ENCODE assay signal across 8 cellular contexts in the genomic region with DNA sequence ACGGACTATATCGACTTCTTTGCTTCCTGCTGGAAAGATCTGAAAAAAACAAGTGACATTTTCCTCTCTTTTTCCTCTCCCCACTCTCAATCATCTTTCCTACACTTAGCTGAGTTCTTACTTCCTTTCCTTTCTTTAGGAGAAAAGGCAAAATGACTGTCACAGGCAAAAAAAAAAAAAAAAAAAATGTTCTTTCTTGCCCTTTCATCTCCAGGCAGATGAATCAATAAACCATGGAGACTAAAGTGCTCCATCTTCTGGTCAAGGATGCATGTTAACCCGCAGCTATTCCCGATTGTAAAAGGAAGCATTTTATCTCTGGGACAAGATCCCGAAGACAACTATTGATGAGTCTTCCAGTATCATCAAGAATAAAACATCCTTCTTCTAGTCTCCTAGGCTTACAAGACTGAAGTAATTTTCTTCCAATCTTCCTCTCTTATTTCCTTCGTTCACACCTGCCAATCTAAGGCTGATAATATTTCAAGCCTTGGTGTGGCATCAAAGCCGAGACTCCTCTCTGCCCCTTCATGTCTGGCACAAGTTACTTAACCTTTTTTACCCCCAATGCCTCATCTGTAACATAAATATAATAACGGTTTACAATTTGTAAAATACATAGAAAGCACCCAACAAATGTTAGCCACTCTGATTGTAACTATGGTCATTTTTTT.
DNase-seq lines count a peak whose midpoint lies in the region; ATAC-seq and TF ChIP-seq lines count a peak whose summit lies in the region.

No MANE protein-coding gene starts in this region.

- intact Hi-C loops in prostate gland (cut with DNase I): no loop called here

- no peak overlapping the region for H3K18ac ChIP-seq in mesenchymal stem cell (ENCODE audit: low read depth in 1 of 2, low read length in 2 of 2)

- no peak overlapping the region for H3K14ac ChIP-seq in mesenchymal stem cell (ENCODE audit: low read length in 2 of 2)

- no peak overlapping the region for H4K8ac ChIP-seq in mesenchymal stem cell (ENCODE audit: low read length)

- 63% methylated on average over 7 of the region's 8 CpGs for WGBS in mesenchymal stem cell
- WGBS in prostate gland: 43% methylated on average over 8 of the region's 8 CpGs

- peaks cover 2% of the 10 kb centered on the region for H3K4me1 ChIP-seq in mesenchymal stem cell (ENCODE audit: control insufficient read depth, insufficient read depth, low read depth, low read length)
- no peaks in the 10 kb centered on the region for H3K4me1 ChIP-seq in prostate gland (replicated peaks)

- H3K27ac ChIP-seq in mesenchymal stem cell (ENCODE audit: low read length, poor library complexity, severe bottlenecking) (no peak overlapping the region), prostate gland (no peak overlapping the region)

- H3K23ac ChIP-seq in mesenchymal stem cell (ENCODE audit: low read length in 2 of 2): no peak overlapping the region

- H3K36me3 ChIP-seq in mesenchymal stem cell (ENCODE audit: control insufficient read depth in 1 of 2, insufficient read depth in 2 of 2, low read depth in 1 of 2, low read length in 2 of 2) (no peaks in the 10 kb centered on the region), prostate gland (no peaks in the 10 kb centered on the region)

- no peak overlapping the region for H2BK15ac ChIP-seq in mesenchymal stem cell (ENCODE audit: low read depth, poor library complexity, severe bottlenecking)

- H3K27ac Mint-ChIP-seq in stimulated activated naive CD8-positive, alpha-beta T cell treated with anti-CD3 and anti-CD28 coated beads, Interleukin-15, Interleukin-2, amounts not matched to agents 100 ng/mL and 50 ng/mL, for 24 hours: peak overlapping the region; percentile 84
- H3K27ac Mint-ChIP-seq in stimulated activated naive CD8-positive, alpha-beta T cell treated with anti-CD3 and anti-CD28 coated beads, Interleukin-15, amount 100 ng/mL, for 72 hours: peak overlapping the region in 1 of 2 donors; percentile 94
- H3K27ac Mint-ChIP-seq in central memory CD8-positive, alpha-beta T cell (ENCODE audit: low read depth): peak overlapping the region; percentile 87
- H3K27ac Mint-ChIP-seq in mesothelial cell of epicardium: no peak overlapping the region

- no peaks in the 10 kb centered on the region for H3K79me1 ChIP-seq in mesenchymal stem cell (replicated peaks; ENCODE audit: low read length, poor library complexity, severe bottlenecking)

- H4K91ac ChIP-seq in mesenchymal stem cell (ENCODE audit: low read length): no peak overlapping the region

- H2BK12ac ChIP-seq in mesenchymal stem cell (ENCODE audit: low read length in 2 of 2): no peak overlapping the region

- H3K4ac ChIP-seq in mesenchymal stem cell (ENCODE audit: low read depth in 1 of 2, low read length in 2 of 2): peak overlapping the region in 1 of 2 experiments; percentile 7

- peak overlapping the region; percentile 74 for H3K4me3 Mint-ChIP-seq in stimulated activated naive CD8-positive, alpha-beta T cell treated with anti-CD3 and anti-CD28 coated beads, Interleukin-15, Interleukin-2, amounts not matched to agents 100 ng/mL and 50 ng/mL, for 24 hours
- peak overlapping the region in 1 of 2 donors; percentile 77 for H3K4me3 Mint-ChIP-seq in stimulated activated naive CD8-positive, alpha-beta T cell treated with anti-CD3 and anti-CD28 coated beads, Interleukin-15, amount 100 ng/mL, for 72 hours
- H3K4me3 Mint-ChIP-seq in central memory CD8-positive, alpha-beta T cell: peak overlapping the region; percentile 27
- H3K4me3 Mint-ChIP-seq in mesothelial cell of epicardium: no peak overlapping the region

- H3K4me1 Mint-ChIP-seq in stimulated activated naive CD8-positive, alpha-beta T cell treated with anti-CD3 and anti-CD28 coated beads, Interleukin-15, Interleukin-2, amounts not matched to agents 100 ng/mL and 50 ng/mL, for 24 hours (ENCODE audit: low read depth): peaks cover 20% of the 10 kb centered on the region
- H3K4me1 Mint-ChIP-seq in stimulated activated naive CD8-positive, alpha-beta T cell treated with anti-CD3 and anti-CD28 coated beads, Interleukin-15, amount 100 ng/mL, for 72 hours: peaks cover 10% of the 10 kb centered on the region
- H3K4me1 Mint-ChIP-seq in central memory CD8-positive, alpha-beta T cell: peaks cover 12% of the 10 kb centered on the region
- H3K4me1 Mint-ChIP-seq in mesothelial cell of epicardium: peaks cover 7% of the 10 kb centered on the region

- H2BK5ac ChIP-seq in mesenchymal stem cell (ENCODE audit: low read depth, low read length, poor library complexity, severe bottlenecking): no peak overlapping the region

- TF ChIP-seq POLR2A in prostate gland (IDR thresholded peaks at IDR 0.05): no peak

- H3K36me3 Mint-ChIP-seq in stimulated activated naive CD8-positive, alpha-beta T cell treated with anti-CD3 and anti-CD28 coated beads, Interleukin-15, Interleukin-2, amounts not matched to agents 100 ng/mL and 50 ng/mL, for 24 hours (ENCODE audit: low read depth): no peaks in the 10 kb centered on the region
- H3K36me3 Mint-ChIP-seq in central memory CD8-positive, alpha-beta T cell (ENCODE audit: insufficient read depth): no peaks in the 10 kb centered on the region
- H3K36me3 Mint-ChIP-seq in mesothelial cell of epicardium: peaks cover 2% of the 10 kb centered on the region

- H3K9ac ChIP-seq in mesenchymal stem cell (ENCODE audit: low read length): peak overlapping the region; percentile 46

- H3K9me3 Mint-ChIP-seq in stimulated activated naive CD8-positive, alpha-beta T cell treated with anti-CD3 and anti-CD28 coated beads, Interleukin-15, Interleukin-2, amounts not matched to agents 100 ng/mL and 50 ng/mL, for 24 hours: peaks cover 4% of the 10 kb centered on the region
- H3K9me3 Mint-ChIP-seq in stimulated activated naive CD8-positive, alpha-beta T cell treated with anti-CD3 and anti-CD28 coated beads, Interleukin-15, amount 100 ng/mL, for 72 hours: no peaks in the 10 kb centered on the region
- no peaks in the 10 kb centered on the region for H3K9me3 Mint-ChIP-seq in central memory CD8-positive, alpha-beta T cell
- H3K9me3 Mint-ChIP-seq in mesothelial cell of epicardium: peaks cover 5% of the 10 kb centered on the region

- H3K27me3 ChIP-seq in mesenchymal stem cell (ENCODE audit: control insufficient read depth in 1 of 2, insufficient read depth in 1 of 2, low read length in 2 of 2) (no peaks in the 10 kb centered on the region), prostate gland (replicated peaks; ENCODE audit: insufficient read depth) (no peaks in the 10 kb centered on the region)

- no peak for DNase-seq in stimulated activated naive CD8-positive, alpha-beta T cell treated with anti-CD3 and anti-CD28 coated beads, Interleukin-15, amount 100 ng/mL, for 72 hours
- peak; percentile 40 for DNase-seq in NCI-H446 treated with DMSO at 0.1 percent for 48 hours (lab: John Stamatoyannopoulos, UW)
- no peak for DNase-seq in central memory CD8-positive, alpha-beta T cell (ENCODE audit: low spot score in 2 of 2)
- DNase-seq in mesenchymal stem cell: peak; percentile 73
- no peak for DNase-seq in prostate gland (ENCODE audit: low spot score)
- no peak for DNase-seq in mesothelial cell of epicardium (ENCODE audit: low spot score in 2 of 2, unreplicated experiment in 2 of 2)

- no peak overlapping the region for H2AK5ac ChIP-seq in mesenchymal stem cell (ENCODE audit: low read length, severe bottlenecking)

- H2BK120ac ChIP-seq in mesenchymal stem cell (ENCODE audit: low read depth, low read length): no peak overlapping the region

- H3K9me3 ChIP-seq in mesenchymal stem cell (ENCODE audit: control insufficient read depth, low read length) (no peaks in the 10 kb centered on the region), prostate gland (no peaks in the 10 kb centered on the region)

- H3K4me2 ChIP-seq in mesenchymal stem cell (ENCODE audit: low read length, poor library complexity, severe bottlenecking): no peak overlapping the region

- TF ChIP-seq CTCF in prostate gland (IDR thresholded peaks at IDR 0.05) (peak in 2 of 4 experiments; percentile 37 to 44), mesothelial cell of epicardium (IDR thresholded peaks at IDR 0.05; ENCODE audit: unreplicated experiment) (no peak)

- H2AFZ ChIP-seq in mesenchymal stem cell (ENCODE audit: low read depth, low read length): no peak overlapping the region

- no peak overlapping the region for H3K4me3 ChIP-seq in mesenchymal stem cell (ENCODE audit: insufficient read depth in 1 of 2, low read depth in 1 of 2, low read length in 2 of 2)
- H3K4me3 ChIP-seq in prostate gland: no peak overlapping the region

- no peaks in the 10 kb centered on the region for H3K27me3 Mint-ChIP-seq in stimulated activated naive CD8-positive, alpha-beta T cell treated with anti-CD3 and anti-CD28 coated beads, Interleukin-15, Interleukin-2, amounts not matched to agents 100 ng/mL and 50 ng/mL, for 24 hours
- H3K27me3 Mint-ChIP-seq in stimulated activated naive CD8-positive, alpha-beta T cell treated with anti-CD3 and anti-CD28 coated beads, Interleukin-15, amount 100 ng/mL, for 72 hours: no peaks in the 10 kb centered on the region
- H3K27me3 Mint-ChIP-seq in central memory CD8-positive, alpha-beta T cell: no peaks in the 10 kb centered on the region
- H3K27me3 Mint-ChIP-seq in mesothelial cell of epicardium (ENCODE audit: low read depth): no peaks in the 10 kb centered on the region

- ATAC-seq in stimulated activated naive CD8-positive, alpha-beta T cell treated with anti-CD3 and anti-CD28 coated beads, Interleukin-15, amount 100 ng/mL, for 72 hours: no peak
- ATAC-seq in central memory CD8-positive, alpha-beta T cell (replicated peaks; ENCODE audit: extremely low read depth, poor library complexity, severe bottlenecking): no peak
- no peak for ATAC-seq in GM19023 (IDR thresholded peaks at IDR 0.05; ENCODE audit: unreplicated experiment)

Comparison
In these comparisons a context has a peak if more than half of its experiments do, and no peak if none do; other contexts are left out.
1. DNase-seq: peak in NCI-H446 treated with DMSO at 0.1 percent for 48 hours (single experiment) and mesenchymal stem cell (single experiment); none in stimulated activated naive CD8-positive, alpha-beta T cell treated with anti-CD3 and anti-CD28 coated beads, Interleukin-15, amount 100 ng/mL, for 72 hours (0 of 2), central memory CD8-positive, alpha-beta T cell (0 of 2), prostate gland (single experiment) and mesothelial cell of epicardium (0 of 2).